20 cellular contexts compared by ENCODE assay signal in the genomic region with DNA sequence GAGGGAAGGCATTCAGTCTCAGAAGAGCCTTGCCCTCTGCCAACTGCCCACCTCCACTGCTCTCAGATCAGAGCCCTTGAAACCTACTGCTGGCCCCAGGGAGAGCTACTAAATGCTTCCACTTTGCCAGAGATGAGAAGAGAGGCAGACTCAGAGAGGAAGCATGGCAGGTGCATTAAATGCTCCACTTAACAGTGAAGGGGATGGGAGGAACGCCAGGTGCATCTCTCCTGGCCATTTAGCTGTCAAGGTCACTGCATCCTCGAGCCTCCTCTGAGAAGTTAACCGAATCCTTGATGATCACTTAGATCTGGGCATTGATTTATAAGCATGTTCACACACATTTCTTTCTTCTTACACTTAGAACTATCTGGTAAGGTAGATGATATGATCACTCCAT. TPM values are rescaled to one million over a fixed set of nuclear protein-coding genes. Genes with fewer than 3 reads are reported as not detected.
A peak's percentile ranks its signal among the peaks of the same experiment; 100 is the strongest.
DNase-seq lines count a peak whose midpoint lies in the region; TF ChIP-seq lines count a peak whose summit lies in the region.
"Had no signal": no experiment of that assay in that cellular context is flagged by ENCODE, and none has a peak within 500 bp of the region (broad histone marks: within the 10 kb centered on the region; RNA-seq: fewer than 3 reads in every experiment).

No MANE protein-coding gene starts in this region.

- no peaks in the 10 kb centered on the region for H3K27me3 ChIP-seq in thyroid gland
- no peaks in the 10 kb centered on the region for H3K27me3 ChIP-seq in Peyer's patch
- H3K27me3 ChIP-seq: MG63 had no signal

- H3K4me1 ChIP-seq in thyroid gland (no peaks in the 10 kb centered on the region), Peyer's patch (no peaks in the 10 kb centered on the region)
- H3K4me1 ChIP-seq: HAP-1 had no signal

- WGBS in thyroid gland, 2 donors = 20 to 43% methylated on average over 3 of the region's 3 CpGs

- intact Hi-C loops in thyroid gland (cut with DNase I) = no loop called here

- H3K9me3 ChIP-seq in thyroid gland (no peaks in the 10 kb centered on the region), Peyer's patch (no peaks in the 10 kb centered on the region)
- H3K9me3 ChIP-seq: HAP-1, MG63 had no signal

- TF ChIP-seq CTCF in thyroid gland (IDR thresholded peaks at IDR 0.05) (no peak), Peyer's patch (IDR thresholded peaks at IDR 0.05) (no peak)

- TF ChIP-seq POLR2A in thyroid gland (IDR thresholded peaks at IDR 0.05) (no peak), Peyer's patch (IDR thresholded peaks at IDR 0.05) (no peak)

- H3K27ac ChIP-seq in thyroid gland = no peak overlapping the region
- no peak overlapping the region for H3K27ac ChIP-seq in Peyer's patch

- H3K36me3 ChIP-seq in thyroid gland (no peaks in the 10 kb centered on the region), Peyer's patch (no peaks in the 10 kb centered on the region)
- H3K36me3 ChIP-seq: HAP-1, MG63 had no signal

- DNase-seq in NCI-H1092 (lab: John Stamatoyannopoulos, UW) = peak; percentile 62
- peak; percentile 31 for DNase-seq in NCI-H1436 treated with DMSO at 0.1 percent for 48 hours (lab: John Stamatoyannopoulos, UW)
- DNase-seq in NCI-H345 (lab: John Stamatoyannopoulos, UW) = peak; percentile 50
- DNase-seq in thyroid gland = peak; percentile 72 to 78
- no peak for DNase-seq in putamen (ENCODE audit: low spot score)
- DNase-seq in Peyer's patch = no peak
- no peak for DNase-seq in NCI-H748 treated with DMSO at 0.1 percent for 48 hours (lab: John Stamatoyannopoulos, UW)
- DNase-seq: CD4-positive, CD25-positive, alpha-beta regulatory T cell; MG63; NCI-H1930; NCI-H524; NCI-H82; Right ventricle myocardium superior had no signal

- H3K4me3 ChIP-seq in thyroid gland (replicated peaks in 1 of 3) = no peak overlapping the region
- H3K4me3 ChIP-seq in Peyer's patch = no peak overlapping the region
- H3K4me3 ChIP-seq: GM23338, HAP-1, MG63 had no signal

RNA-seq across cellular contexts. Expression of a gene that starts 15.0 kb away (rescaled TPM):
- total RNA-seq in thyroid gland (under 1 TPM in 2 of 4 donors, not detected in 2; 0.42 to 0.83 TPM), Peyer's patch (not detected)
- total RNA-seq: CD4-positive, CD25-positive, alpha-beta regulatory T cell; G401; LHCN-M2; Right ventricle myocardium superior; RPMI7951; SK-MEL-5; T-helper 1 cell treated with Interleukin-12 subunit alpha and Interleukin-12 subunit beta and Interleukin-4 antibody, amounts not matched to agents 30 ng/mL and 1 ng/mL, for 36 hours had no signal

RNA-seq across cellular contexts. Expression of a gene that starts 15.2 kb away (rescaled TPM):
- total RNA-seq in thyroid gland (under 1 TPM in 1 of 4 donors, not detected in 3; 0.34 TPM), Peyer's patch (not detected)
- total RNA-seq: CD4-positive, CD25-positive, alpha-beta regulatory T cell; G401; LHCN-M2; Right ventricle myocardium superior; RPMI7951; SK-MEL-5; T-helper 1 cell treated with Interleukin-12 subunit alpha and Interleukin-12 subunit beta and Interleukin-4 antibody, amounts not matched to agents 30 ng/mL and 1 ng/mL, for 36 hours had no signal

Comparison
In these comparisons a context has a peak if more than half of its experiments do, and no peak if none do; other contexts are left out.
1. DNase-seq: peak in NCI-H1092 (single experiment), NCI-H1436 treated with DMSO at 0.1 percent for 48 hours (single experiment), NCI-H345 (single experiment) and thyroid gland (2 of 2); none in putamen (single experiment), Peyer's patch (0 of 3) and NCI-H748 treated with DMSO at 0.1 percent for 48 hours (single experiment).